In genomic region chr16:79261461-79261860, GRCh38 we compare ENCODE assay signal across 9 cellular contexts.
DNase-seq lines count a peak whose midpoint lies in the region; ATAC-seq and TF ChIP-seq lines count a peak whose summit lies in the region.
"Had no signal": no experiment of that assay in that cellular context is flagged by ENCODE, and none has a peak within 500 bp of the region (broad histone marks: within the 10 kb centered on the region; RNA-seq: fewer than 3 reads in every experiment).

No MANE protein-coding gene starts in this region.

- no peak for TF ChIP-seq POLR2A in thyroid gland (IDR thresholded peaks at IDR 0.05)
- no peak for TF ChIP-seq POLR2A in uterus (IDR thresholded peaks at IDR 0.05)

- H3K9me3 Mint-ChIP-seq in activated T-helper 17 cell treated with anti-CD3 and anti-CD28 coated beads, Interleukin-2, amount 50 U/mL, for 72 hours = peaks cover under 1% of the 10 kb centered on the region

- H3K4me1 ChIP-seq in thyroid gland (no peaks in the 10 kb centered on the region), uterus (no peaks in the 10 kb centered on the region)

- intact Hi-C loops in left colon (cut with DNase I, micrococcal nuclease) (no loop called here), thyroid gland (cut with DNase I) (no loop called here), uterus (cut with DNase I; ENCODE audit: low total_unique reads) (no loop called here)

- WGBS in thyroid gland, 2 donors = 39 to 54% methylated on average over 5 of the region's 5 CpGs

- TF ChIP-seq CTCF in GM12865 (IDR thresholded peaks at IDR 0.05; ENCODE audit: insufficient read depth, low read depth, low read length, missing control alignments) (peak; percentile 43), thyroid gland (IDR thresholded peaks at IDR 0.05) (peak in 4 of 6 experiments; percentile 14 to 66 (median 40)), uterus (IDR thresholded peaks at IDR 0.05) (no peak)

- ATAC-seq in activated T-helper 17 cell treated with anti-CD3 and anti-CD28 coated beads, Interleukin-2, amount 50 U/mL, for 72 hours (replicated peaks) = peak; percentile 74
- peak; percentile 75 for ATAC-seq in left colon

- H3K9me3 ChIP-seq in thyroid gland = no peaks in the 10 kb centered on the region
- H3K9me3 ChIP-seq in uterus = no peaks in the 10 kb centered on the region

- H3K27me3 Mint-ChIP-seq in activated T-helper 17 cell treated with anti-CD3 and anti-CD28 coated beads, Interleukin-2, amount 50 U/mL, for 72 hours = no peaks in the 10 kb centered on the region

- H3K27ac Mint-ChIP-seq in activated T-helper 17 cell treated with anti-CD3 and anti-CD28 coated beads, Interleukin-2, amount 50 U/mL, for 72 hours = no peak overlapping the region

- H3K4me3 Mint-ChIP-seq in activated T-helper 17 cell treated with anti-CD3 and anti-CD28 coated beads, Interleukin-2, amount 50 U/mL, for 72 hours = no peak overlapping the region

- H3K36me3 ChIP-seq in thyroid gland (no peaks in the 10 kb centered on the region), uterus (no peaks in the 10 kb centered on the region)

- DNase-seq in GM12865 (ENCODE audit: low read depth) (peak; percentile 15), MV-4-11 (lab: John Stamatoyannopoulos, UW) (peak; percentile 18), left colon (peak in 1 of 2 donors; percentile 49), thyroid gland (peak; percentile 42 to 49), NCI-H1092 treated with DMSO at 0.1 percent for 48 hours (lab: John Stamatoyannopoulos, UW) (no peak), NCI-H2227 treated with DMSO at 0.1 percent for 48 hours (lab: John Stamatoyannopoulos, UW) (no peak), uterus (no peak)
- DNase-seq: IMR-90 had no signal

- no peaks in the 10 kb centered on the region for H3K36me3 Mint-ChIP-seq in activated T-helper 17 cell treated with anti-CD3 and anti-CD28 coated beads, Interleukin-2, amount 50 U/mL, for 72 hours (ENCODE audit: low read depth)

- H3K4me1 Mint-ChIP-seq in activated T-helper 17 cell treated with anti-CD3 and anti-CD28 coated beads, Interleukin-2, amount 50 U/mL, for 72 hours = peaks cover 35% of the 10 kb centered on the region

- H3K27ac ChIP-seq in thyroid gland = no peak overlapping the region
- no peak overlapping the region for H3K27ac ChIP-seq in uterus

- H3K4me3 ChIP-seq in GM12865 (ENCODE audit: low read depth, low read length) (no peak overlapping the region), thyroid gland (replicated peaks in 1 of 3) (no peak overlapping the region), uterus (no peak overlapping the region)

- H3K27me3 ChIP-seq in thyroid gland (no peaks in the 10 kb centered on the region), uterus (no peaks in the 10 kb centered on the region)

Comparison
In these comparisons a context has a peak if more than half of its experiments do, and no peak if none do; other contexts are left out.
1. DNase-seq: peak in GM12865 (single experiment), MV-4-11 (single experiment) and thyroid gland (2 of 2); none in NCI-H1092 treated with DMSO at 0.1 percent for 48 hours (single experiment), NCI-H2227 treated with DMSO at 0.1 percent for 48 hours (single experiment) and uterus (0 of 2).
2. CTCF ChIP-seq: peak in GM12865 (single experiment) and thyroid gland (4 of 6); none in uterus (0 of 4).